8 cellular contexts compared by ENCODE assay signal in genomic region chr3:23805881-23806321, GRCh38.
DNase-seq lines count a peak whose midpoint lies in the region; ATAC-seq and TF ChIP-seq lines count a peak whose summit lies in the region.

Gene UBE2E1, plus strand, starts transcription at chr3:23805955. Its CDS starts 1,315 bp downstream, at chr3:23807270.

- peak; percentile 5 to 61 (median 55) for DNase-seq in NCI-H1417 (lab: John Stamatoyannopoulos, UW)
- DNase-seq in NCI-H1417 treated with DMSO at 0.1 percent for 48 hours (lab: John Stamatoyannopoulos, UW): no peak
- DNase-seq in NCI-H1092 treated with DMSO at 0.1 percent for 48 hours (lab: John Stamatoyannopoulos, UW): peak; percentile 48
- peak; percentile 30 to 40 for DNase-seq in activated CD4-positive, alpha-beta T cell treated with anti-CD3 and anti-CD28 coated beads for 24 hours (ENCODE audit: low read depth in 2 of 2)
- DNase-seq in choroid plexus epithelial cell (ENCODE audit: low read depth): peak; percentile 77
- DNase-seq in stimulated activated CD4-positive, alpha-beta T cell treated with anti-CD3 and anti-CD28 coated beads, Interleukin-2, amount 100 ng/mL, for 24 hours: peak; percentile 62 to 63

- H3K27me3 ChIP-seq in layer of hippocampus (ENCODE audit: control insufficient read depth, insufficient read depth, low read length): no peaks in the 10 kb centered on the region

- H3K4me3 ChIP-seq in choroid plexus epithelial cell (ENCODE audit: low read depth, low read length): peak within 1 kb of the TSS; percentile 72

- no peak for TF ChIP-seq CTCF in choroid plexus epithelial cell (conservative IDR thresholded peaks at IDR 0.05; ENCODE audit: low read depth, low read length)

- ATAC-seq in HG02588 (IDR thresholded peaks at IDR 0.05; ENCODE audit: unreplicated experiment): peak; percentile 63

- H3K27ac ChIP-seq in layer of hippocampus (ENCODE audit: low read depth, low read length): peak within 1 kb of the TSS; percentile 75
